In the genomic region with DNA sequence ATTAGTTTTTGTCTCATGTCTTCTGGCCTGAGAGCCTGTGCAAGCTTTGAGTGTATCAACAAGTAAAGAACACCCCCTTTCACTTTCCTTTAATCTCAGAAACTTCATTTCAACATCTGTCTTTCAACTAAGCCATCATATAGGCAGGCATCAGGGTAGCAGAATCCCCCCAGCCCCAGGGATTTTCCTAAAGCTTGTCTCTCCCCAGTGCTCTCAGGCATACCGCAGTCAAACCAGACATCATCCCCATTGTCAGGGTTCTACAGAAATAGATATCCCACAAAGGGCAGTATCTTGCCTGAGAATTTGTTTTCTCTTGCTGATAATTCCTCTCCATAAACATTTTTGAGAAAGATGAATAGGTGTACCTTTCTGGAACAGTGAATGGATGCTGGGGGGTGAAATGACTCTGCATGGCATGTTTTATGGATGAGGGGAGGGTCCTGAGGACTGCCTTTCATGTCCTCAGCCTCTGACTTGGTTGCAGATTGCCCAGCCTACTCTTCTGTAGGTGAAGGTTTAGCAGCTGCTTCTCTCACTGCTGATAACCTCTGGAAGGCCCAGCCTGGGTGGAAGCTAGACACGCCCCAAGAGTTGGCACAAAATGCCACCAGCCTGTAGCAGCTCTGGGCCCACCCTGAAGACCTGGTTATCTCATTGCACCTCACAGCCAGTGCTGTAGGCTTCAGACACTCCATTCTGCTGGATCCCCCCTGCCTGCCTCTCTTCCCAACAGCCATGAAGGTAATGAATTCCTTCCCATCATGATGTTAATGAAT, we compare ENCODE assay signal across 20 cellular contexts. TPM values are rescaled to one million over a fixed set of nuclear protein-coding genes. Genes with fewer than 3 reads are reported as not detected.
A peak's percentile ranks its signal among the peaks of the same experiment; 100 is the strongest.
DNase-seq lines count a peak whose midpoint lies in the region; ATAC-seq and TF ChIP-seq lines count a peak whose summit lies in the region.
"Had no signal": no experiment of that assay in that cellular context is flagged by ENCODE, and none has a peak within 500 bp of the region (broad histone marks: within the 10 kb centered on the region; RNA-seq: fewer than 3 reads in every experiment).

No MANE protein-coding gene starts in this region.

- H3K4me3 ChIP-seq in GM23338 (no peak overlapping the region), HUES48 (ENCODE audit: low read depth, low read length) (no peak overlapping the region)
- H3K4me3 ChIP-seq: GM23248, Peyer's patch had no signal

- H3K27me3 ChIP-seq in GM23338 (ENCODE audit: insufficient read depth) (no peaks in the 10 kb centered on the region), HUES48 (ENCODE audit: control insufficient read depth, insufficient read depth, low read length) (no peaks in the 10 kb centered on the region)
- H3K27me3 ChIP-seq: Peyer's patch had no signal

- no peak for TF ChIP-seq CTCF in GM23338 (conservative IDR thresholded peaks at IDR 0.05; ENCODE audit: low read depth in 2 of 2)

- H3K4me1 ChIP-seq in GM23338 (ENCODE audit: insufficient read depth) (peaks cover 13% of the 10 kb centered on the region; the same call in 1 of the 2 replicates), HUES48 (ENCODE audit: control insufficient read depth, insufficient read depth, low read length) (peaks cover 14% of the 10 kb centered on the region)

- ATAC-seq in GM23338 (peak; percentile 28; the same call in 1 of the 3 replicates), left colon (peak; percentile 34)
- peak; percentile 44 for ATAC-seq in stimulated activated memory B cell treated with anti-CD40 and anti-IgM and Interleukin-4, amounts not matched to agents 10 μg/mL and 1 μg/mL and 100 μg/mL, for 72 hours
- no peak for ATAC-seq in stimulated activated naive CD8-positive, alpha-beta T cell treated with anti-CD3 and anti-CD28 coated beads, Interleukin-15, Interleukin-2, amounts not matched to agents 100 U/mL and 50 U/mL, for 24 hours
- ATAC-seq: HCT116, HepG2 had no signal

- H2AFZ ChIP-seq in GM23338, result peak overlapping the region; percentile 74; the same call in 1 of the 2 replicates
- H2AFZ ChIP-seq: GM23248 had no signal

- H3K27ac Mint-ChIP-seq in GM23338, result no peak overlapping the region
- H3K27ac Mint-ChIP-seq in stimulated activated memory B cell treated with anti-CD40 and anti-IgM and Interleukin-4, amounts not matched to agents 10 μg/mL and 1 μg/mL and 100 μg/mL, for 72 hours, result peak overlapping the region; percentile 59

- H3K4me1 Mint-ChIP-seq in GM23338, result peaks cover 31% of the 10 kb centered on the region
- peaks cover 22% of the 10 kb centered on the region for H3K4me1 Mint-ChIP-seq in stimulated activated memory B cell treated with anti-CD40 and anti-IgM and Interleukin-4, amounts not matched to agents 10 μg/mL and 1 μg/mL and 100 μg/mL, for 72 hours

- no peaks in the 10 kb centered on the region for H3K36me3 Mint-ChIP-seq in GM23338 (ENCODE audit: low read depth)
- no peaks in the 10 kb centered on the region for H3K36me3 Mint-ChIP-seq in stimulated activated memory B cell treated with anti-CD40 and anti-IgM and Interleukin-4, amounts not matched to agents 10 μg/mL and 1 μg/mL and 100 μg/mL, for 72 hours

- no peaks in the 10 kb centered on the region for H3K9me2 ChIP-seq in GM23338 (ENCODE audit: insufficient read depth)

- H3K27me3 Mint-ChIP-seq in GM23338 (ENCODE audit: insufficient read depth, low read depth, poor library complexity), result peaks cover 9% of the 10 kb centered on the region
- H3K27me3 Mint-ChIP-seq in stimulated activated memory B cell treated with anti-CD40 and anti-IgM and Interleukin-4, amounts not matched to agents 10 μg/mL and 1 μg/mL and 100 μg/mL, for 72 hours, result peaks cover 17% of the 10 kb centered on the region

- H3K9me3 Mint-ChIP-seq in GM23338, result no peaks in the 10 kb centered on the region
- no peaks in the 10 kb centered on the region for H3K9me3 Mint-ChIP-seq in stimulated activated memory B cell treated with anti-CD40 and anti-IgM and Interleukin-4, amounts not matched to agents 10 μg/mL and 1 μg/mL and 100 μg/mL, for 72 hours

- no peaks in the 10 kb centered on the region for H3F3A ChIP-seq in GM23338 (replicated peaks; ENCODE audit: low read depth)

- no peaks in the 10 kb centered on the region for H3K9me3 ChIP-seq in HUES48 (ENCODE audit: control insufficient read depth, insufficient read depth, low read length)
- H3K9me3 ChIP-seq: Peyer's patch had no signal

- no peak overlapping the region for H3K9ac ChIP-seq in HUES48 (ENCODE audit: low read depth, low read length)
- H3K9ac ChIP-seq: GM23248 had no signal

- H3K36me3 ChIP-seq in GM23338 (ENCODE audit: insufficient read depth) (no peaks in the 10 kb centered on the region), HUES48 (ENCODE audit: control insufficient read depth, insufficient read depth, low read length) (no peaks in the 10 kb centered on the region)
- H3K36me3 ChIP-seq: Peyer's patch had no signal

- DNase-seq in GM23338 (ENCODE audit: low spot score) (no peak), left colon (no peak), foreskin melanocyte (no peak)
- DNase-seq in stimulated activated CD4-positive, alpha-beta T cell treated with anti-CD3 and anti-CD28 coated beads, Interleukin-1b, Interleukin-23, amount 100 ng/mL, for 48 hours, result no peak
- no peak for DNase-seq in stimulated activated naive CD8-positive, alpha-beta T cell treated with anti-CD3 and anti-CD28 coated beads, Interleukin-15, Interleukin-2, amounts not matched to agents 100 U/mL and 50 U/mL, for 24 hours
- DNase-seq: ACHN, DMS79 treated with DMSO at 0.1 percent for 48 hours, GM23248, KBM-7, NCI-H1105, NCI-H2081, NCI-H2171 treated with DMSO at 0.1 percent for 48 hours, NCI-H446 treated with DMSO at 0.1 percent for 48 hours, NCI-H69, Peyer's patch had no signal

- intact Hi-C loops in left colon (cut with DNase I, micrococcal nuclease), result loop anchor here in 1 of 2 donors (10.0 kb wide), 2 partner anchors 175 to 275 kb away; no protein-coding TSS in a partner anchor

- no peak overlapping the region for H3K4me3 Mint-ChIP-seq in GM23338
- H3K4me3 Mint-ChIP-seq in stimulated activated memory B cell treated with anti-CD40 and anti-IgM and Interleukin-4, amounts not matched to agents 10 μg/mL and 1 μg/mL and 100 μg/mL, for 72 hours, result no peak overlapping the region

- no peaks in the 10 kb centered on the region for H4K20me1 ChIP-seq in GM23338 (replicated peaks; ENCODE audit: insufficient read depth)

- H3K27ac ChIP-seq in GM23338 (ENCODE audit: low read depth), result no peak overlapping the region
- H3K27ac ChIP-seq in HUES48 (ENCODE audit: low read depth, low read length), result peak overlapping the region; percentile 29
- H3K27ac ChIP-seq: C4-2B, GM23248, Peyer's patch had no signal

- H3K4me2 ChIP-seq in GM23338, result peak overlapping the region; percentile 43; the same call in 1 of the 2 replicates

- H3K79me2 ChIP-seq in GM23338 (replicated peaks; ENCODE audit: insufficient read depth), result no peaks in the 10 kb centered on the region

TF ChIP-seq in GM23338, 12 proteins besides CTCF, POLR2A, EP300 and RAD21 (continues in another document):
- TF ChIP-seq STAT1 (IDR thresholded peaks at IDR 0.05; ENCODE audit: unreplicated experiment), result no peak
- no peak for TF ChIP-seq ZNF114 (CRISPR knock-in tag; IDR thresholded peaks at IDR 0.05)
- no peak for TF ChIP-seq EZH2phosphoT487 (IDR thresholded peaks at IDR 0.05; ENCODE audit: unreplicated experiment)
- no peak for TF ChIP-seq EZH2 (IDR thresholded peaks at IDR 0.05; ENCODE audit: low read depth, unreplicated experiment)
- no peak for TF ChIP-seq NANOG (IDR thresholded peaks at IDR 0.05; ENCODE audit: borderline replicate concordance)
- TF ChIP-seq ZNF331 (CRISPR knock-in tag; IDR thresholded peaks at IDR 0.05; ENCODE audit: low read depth), result no peak
- no peak for TF ChIP-seq POLR2AphosphoS5 (IDR thresholded peaks at IDR 0.05; ENCODE audit: low read depth)
- no peak for TF ChIP-seq JUNB (IDR thresholded peaks at IDR 0.05; ENCODE audit: unreplicated experiment)
- no peak for TF ChIP-seq ETS1 (IDR thresholded peaks at IDR 0.05)

RNA-seq across cellular contexts. Expression of gene SHB, which starts 20.5 kb away (rescaled TPM):
- total RNA-seq in GM23338 (2014; rRNA removed; shearing (Covaris generic)), result 8.4 and 14.0 TPM in 2 replicates
- polyA plus RNA-seq in GM23338 (2016; fragmentation: Nextera tagmentation; extraction: Ambion mirVana), result 1.5 and 1.7 TPM in 2 replicates
- 10 to 100 TPM; 19.6 to 26.2 TPM for total RNA-seq in left colon
